ENCODE assay signal across 8 cellular contexts in genomic region chr17:35540589-35541404, GRCh38.
A peak's percentile ranks its signal among the peaks of the same experiment; 100 is the strongest.
DNase-seq lines count a peak whose midpoint lies in the region; ATAC-seq, FAIRE-seq and TF ChIP-seq lines count a peak whose summit lies in the region.

No MANE protein-coding gene starts in this region.

- no peak overlapping the region for H3K9ac ChIP-seq in SU-DHL-6 (ENCODE audit: low read length)
- H3K9ac ChIP-seq in muscle layer of colon (ENCODE audit: low read length) = no peak overlapping the region

- FAIRE-seq in colon (lab: Jason Lieb, UNC) = peak; percentile 70

- TF ChIP-seq CTCF in SU-DHL-6 (IDR thresholded peaks at IDR 0.05; ENCODE audit: insufficient read depth, low read length, poor library complexity, severe bottlenecking) = no peak

- no peak overlapping the region for H2AFZ ChIP-seq in SU-DHL-6 (ENCODE audit: low read depth, low read length, severe bottlenecking)

- H3F3A ChIP-seq in SU-DHL-6 (ENCODE audit: insufficient read depth) = no peaks in the 10 kb centered on the region

- ATAC-seq in HG02938 (IDR thresholded peaks at IDR 0.05; ENCODE audit: unreplicated experiment) = no peak

- H3K27me3 ChIP-seq in SU-DHL-6 (ENCODE audit: low read length) (no peaks in the 10 kb centered on the region), muscle layer of colon (ENCODE audit: control insufficient read depth in 1 of 2, insufficient read depth in 2 of 2, low read length in 2 of 2) (no peaks in the 10 kb centered on the region)

- H3K4me1 ChIP-seq in muscle layer of colon (ENCODE audit: insufficient read depth, low read length) = peaks cover 18% of the 10 kb centered on the region

- no peak overlapping the region for H3K27ac ChIP-seq in SU-DHL-6 (ENCODE audit: low read depth, low read length)
- peak overlapping the region; percentile 32 for H3K27ac ChIP-seq in muscle layer of colon (ENCODE audit: low read depth, low read length)

- H3K4me3 ChIP-seq in SU-DHL-6 (ENCODE audit: insufficient read depth, low read length, poor library complexity, severe bottlenecking) (no peak overlapping the region), muscle layer of colon (ENCODE audit: low read depth in 1 of 2, low read length in 2 of 2) (peak overlapping the region; percentile 54 to 55)

- no peaks in the 10 kb centered on the region for H3K79me2 ChIP-seq in SU-DHL-6 (ENCODE audit: insufficient read depth, low read length)

- DNase-seq in NCI-H2107 treated with DMSO at 0.1 percent for 48 hours (lab: John Stamatoyannopoulos, UW; ENCODE audit: unreplicated experiment) (peak; percentile 17), NCI-H2107 (lab: John Stamatoyannopoulos, UW) (no peak), NCI-H82 treated with DMSO at 0.1 percent for 48 hours (lab: John Stamatoyannopoulos, UW; ENCODE audit: unreplicated experiment) (no peak), cerebellar cortex (ENCODE audit: low spot score) (no peak)

- H3K9me3 ChIP-seq in SU-DHL-6 (ENCODE audit: insufficient read depth, low read length) = no peaks in the 10 kb centered on the region
- H3K9me3 ChIP-seq in muscle layer of colon (ENCODE audit: low read length) = no peaks in the 10 kb centered on the region

- no peaks in the 10 kb centered on the region for H3K36me3 ChIP-seq in SU-DHL-6 (ENCODE audit: low read length)
- H3K36me3 ChIP-seq in muscle layer of colon (ENCODE audit: insufficient read depth, low read length) = no peaks in the 10 kb centered on the region

- H4K20me1 ChIP-seq in SU-DHL-6 (ENCODE audit: low read depth, low read length) = no peaks in the 10 kb centered on the region

- peak overlapping the region; percentile 10 for H3K4me2 ChIP-seq in SU-DHL-6 (ENCODE audit: low read depth, low read length, poor library complexity, severe bottlenecking)

- H3K9me2 ChIP-seq in SU-DHL-6 (replicated peaks; ENCODE audit: insufficient read depth, low read length) = no peaks in the 10 kb centered on the region
